Comparison of ENCODE assay signal across 1 cellular context in genomic region chr4:90845777-90846176, GRCh38.
TF ChIP-seq lines count a peak whose summit lies in the region.

No MANE protein-coding gene starts in this region.

TF ChIP-seq in GM23338, 12 proteins besides CTCF, POLR2A, EP300 and RAD21 (continued from another document):
- no peak for TF ChIP-seq ZNF462 (CRISPR knock-in tag; IDR thresholded peaks at IDR 0.05)
